14 cellular contexts compared by ENCODE assay signal in the genomic region with DNA sequence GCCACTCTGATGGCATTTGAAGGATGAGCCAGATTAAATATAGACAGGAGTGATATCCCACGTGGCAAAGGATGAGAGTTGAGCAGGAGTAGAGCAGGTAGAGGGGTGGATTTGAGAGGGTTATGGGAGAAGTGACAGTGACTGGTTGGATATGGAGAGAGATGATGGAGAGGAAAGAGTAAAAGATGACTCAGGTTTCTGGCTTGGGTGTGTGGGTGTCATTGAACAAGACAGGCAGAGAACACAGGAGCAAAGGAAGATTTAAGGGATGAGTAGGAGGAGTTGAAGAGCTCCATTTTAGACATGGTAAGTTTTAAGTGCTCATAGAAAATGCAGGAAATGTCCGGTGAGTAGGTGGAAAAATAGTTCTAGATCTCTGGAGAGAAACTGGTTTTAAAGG.
"Had no signal": no experiment of that assay in that cellular context is flagged by ENCODE, and none has a peak within 500 bp of the region (broad histone marks: within the 10 kb centered on the region; RNA-seq: fewer than 3 reads in every experiment).

No MANE protein-coding gene starts in this region.

- H3K36me3 ChIP-seq: esophagus squamous epithelium, prostate gland had no signal

- H3K4me3 ChIP-seq: esophagus squamous epithelium, hepatocyte, prostate gland, skin epidermis had no signal

- H3K27ac ChIP-seq: esophagus squamous epithelium, hepatocyte, parathyroid adenoma, prostate gland, skin epidermis had no signal

- ATAC-seq: naive thymus-derived CD4-positive, alpha-beta T cell; sciatic nerve had no signal

- H3K9ac ChIP-seq: parathyroid adenoma had no signal

- H3K27me3 ChIP-seq: hepatocyte had no signal

- H3K9me3 Mint-ChIP-seq: nephron progenitor cell had no signal

- H2AFZ ChIP-seq: hepatocyte, parathyroid adenoma had no signal

- H3K9me3 ChIP-seq: esophagus squamous epithelium, prostate gland had no signal

- H3K27ac Mint-ChIP-seq: nephron progenitor cell had no signal

- DNase-seq: dermis blood vessel endothelial cell; esophagus squamous epithelium; foreskin melanocyte; naive thymus-derived CD4-positive, alpha-beta T cell; nephron progenitor cell; retina; stimulated activated CD4-positive, alpha-beta T cell treated with anti-CD3 and anti-CD28 coated beads, Interleukin-12 subunit alpha, Interleukin-12 subunit beta, amount 100 ng/mL, for 4 hours; stimulated activated naive CD4-positive, alpha-beta T cell had no signal

- FAIRE-seq: colon had no signal

- H3K4me1 ChIP-seq: esophagus squamous epithelium, parathyroid adenoma, prostate gland had no signal

- H3K4me1 Mint-ChIP-seq: naive thymus-derived CD4-positive, alpha-beta T cell had no signal

- H3K4me3 Mint-ChIP-seq: naive thymus-derived CD4-positive, alpha-beta T cell; nephron progenitor cell had no signal

- H3K79me2 ChIP-seq: hepatocyte, parathyroid adenoma had no signal

- H3K4me2 ChIP-seq: hepatocyte had no signal
